ENCODE assay signal across 13 cellular contexts in genomic region chr9:115278241-115279035, GRCh38.
"Had no signal": no experiment of that assay in that cellular context is flagged by ENCODE, and none has a peak within 500 bp of the region (broad histone marks: within the 10 kb centered on the region; RNA-seq: fewer than 3 reads in every experiment).

No MANE protein-coding gene starts in this region.

- ATAC-seq: activated T-helper 17 cell treated with anti-CD3 and anti-CD28 coated beads, Interleukin-2, amount 50 U/mL, for 72 hours; foreskin keratinocyte; left ventricle myocardium superior; pancreas had no signal

- H3K27ac Mint-ChIP-seq: activated naive CD4-positive, alpha-beta T cell treated with anti-CD3 and anti-CD28 coated beads, Interleukin-2, amount 10 ng/mL, durations not matched to agents 7 days and 5 days; activated T-helper 17 cell treated with anti-CD3 and anti-CD28 coated beads, Interleukin-2, amount 50 U/mL, for 72 hours; nephron progenitor cell had no signal

- H3K36me3 ChIP-seq: pancreas, thyroid gland had no signal

- H3K9me3 ChIP-seq: pancreas, thyroid gland had no signal

- DNase-seq: activated CD4-positive, alpha-beta T cell treated with anti-CD3 and anti-CD28 coated beads, Interleukin-2, amount 50 U/mL, for 48 hours; activated naive CD4-positive, alpha-beta T cell treated with anti-CD3 and anti-CD28 coated beads, Interleukin-2, amount 10 ng/mL, durations not matched to agents 7 days and 5 days; foreskin keratinocyte; left ventricle myocardium superior; mesenchymal stem cell; nephron progenitor cell; pancreas; stimulated activated CD4-positive, alpha-beta T cell treated with anti-CD3 and anti-CD28 coated beads, Interleukin-12 subunit alpha, Interleukin-12 subunit beta, amount 100 ng/mL, for 4 hours; stimulated activated CD4-positive, alpha-beta T cell treated with anti-CD3 and anti-CD28 coated beads, Interleukin-2, amount 100 ng/mL, for 24 hours; T-helper 1 cell; thyroid gland had no signal

- H3K4me3 Mint-ChIP-seq: activated naive CD4-positive, alpha-beta T cell treated with anti-CD3 and anti-CD28 coated beads, Interleukin-2, amount 10 ng/mL, durations not matched to agents 7 days and 5 days; activated T-helper 17 cell treated with anti-CD3 and anti-CD28 coated beads, Interleukin-2, amount 50 U/mL, for 72 hours; nephron progenitor cell had no signal

- H3K4me1 ChIP-seq: foreskin keratinocyte, pancreas, thyroid gland had no signal

- H3K9me3 Mint-ChIP-seq: activated naive CD4-positive, alpha-beta T cell treated with anti-CD3 and anti-CD28 coated beads, Interleukin-2, amount 10 ng/mL, durations not matched to agents 7 days and 5 days; activated T-helper 17 cell treated with anti-CD3 and anti-CD28 coated beads, Interleukin-2, amount 50 U/mL, for 72 hours; nephron progenitor cell had no signal

- H3K4me3 ChIP-seq: pancreas, thyroid gland had no signal

- H3K27me3 ChIP-seq: foreskin keratinocyte, pancreas, thyroid gland had no signal

- H3K4me1 Mint-ChIP-seq: activated naive CD4-positive, alpha-beta T cell treated with anti-CD3 and anti-CD28 coated beads, Interleukin-2, amount 10 ng/mL, durations not matched to agents 7 days and 5 days; activated T-helper 17 cell treated with anti-CD3 and anti-CD28 coated beads, Interleukin-2, amount 50 U/mL, for 72 hours had no signal

- H3K27ac ChIP-seq: foreskin keratinocyte, pancreas, thyroid gland, VCaP had no signal

- H3K36me3 Mint-ChIP-seq: activated naive CD4-positive, alpha-beta T cell treated with anti-CD3 and anti-CD28 coated beads, Interleukin-2, amount 10 ng/mL, durations not matched to agents 7 days and 5 days had no signal
